ENCODE assay signal across 21 cellular contexts in genomic region chr14:97074860-97075259, GRCh38.
A peak's percentile ranks its signal among the peaks of the same experiment; 100 is the strongest.
DNase-seq lines count a peak whose midpoint lies in the region; ATAC-seq lines count a peak whose summit lies in the region.
"Had no signal": no experiment of that assay in that cellular context is flagged by ENCODE, and none has a peak within 500 bp of the region (broad histone marks: within the 10 kb centered on the region; RNA-seq: fewer than 3 reads in every experiment).

No MANE protein-coding gene starts in this region.

- ATAC-seq in HG03097 (IDR thresholded peaks at IDR 0.05; ENCODE audit: low FRiP score, unreplicated experiment) (peak; percentile 52), GM18868 (IDR thresholded peaks at IDR 0.05; ENCODE audit: unreplicated experiment) (no peak)
- ATAC-seq: activated T-helper 17 cell treated with anti-CD3 and anti-CD28 coated beads, Interleukin-2, amount 50 U/mL, for 72 hours; left lung; naive thymus-derived CD8-positive, alpha-beta T cell; pancreas; sciatic nerve had no signal

- peak; percentile 22 for DNase-seq in NOMO-1 treated with DMSO at 0.1 percent for 48 hours (lab: John Stamatoyannopoulos, UW; ENCODE audit: unreplicated experiment)
- DNase-seq in NOMO-1 treated with dmso at 0.1 percent for 144 hours (lab: John Stamatoyannopoulos, UW; ENCODE audit: unreplicated experiment) = no peak
- peak; percentile 35 for DNase-seq in RPMI7951 (ENCODE audit: low read depth)
- no peak for DNase-seq in anterior cingulate cortex (lab: John Stamatoyannopoulos, UW)
- no peak for DNase-seq in DMS153 treated with DMSO at 0.1 percent for 48 hours (lab: John Stamatoyannopoulos, UW; ENCODE audit: unreplicated experiment)
- no peak for DNase-seq in KG1 (lab: John Stamatoyannopoulos, UW)
- DNase-seq: 8988T; activated CD4-positive, alpha-beta T cell treated with anti-CD3 and anti-CD28 coated beads, Interleukin-2, amount 10 ng/mL, durations not matched to agents 7 days and 5 days; brain microvascular endothelial cell; Caco-2; endodermal cell; left lung; naive thymus-derived CD8-positive, alpha-beta T cell; NCI-H1092; NCI-H2029 treated with DMSO at 0.1 percent for 48 hours; pancreas; Right ventricle myocardium superior had no signal

Comparison
In these comparisons a context has a peak if more than half of its experiments do, and no peak if none do; other contexts are left out.
1. DNase-seq: peak in NOMO-1 treated with DMSO at 0.1 percent for 48 hours (single experiment) and RPMI7951 (single experiment); none in NOMO-1 treated with dmso at 0.1 percent for 144 hours (single experiment), anterior cingulate cortex (0 of 58), DMS153 treated with DMSO at 0.1 percent for 48 hours (single experiment) and KG1 (single experiment).